ENCODE assay signal across 9 cellular contexts in genomic region chr4:13541720-13542576, GRCh38. TPM values are rescaled to one million over a fixed set of nuclear protein-coding genes. Genes with fewer than 3 reads are reported as not detected.
DNase-seq lines count a peak whose midpoint lies in the region; ATAC-seq and TF ChIP-seq lines count a peak whose summit lies in the region.
"Had no signal": no experiment of that assay in that cellular context is flagged by ENCODE, and none has a peak within 500 bp of the region (broad histone marks: within the 10 kb centered on the region; RNA-seq: fewer than 3 reads in every experiment).

No MANE protein-coding gene starts in this region.

- H3K9ac ChIP-seq in Loucy (ENCODE audit: low read depth, low read length, poor library complexity, severe bottlenecking), result no peak overlapping the region

- no peaks in the 10 kb centered on the region for H3K9me2 ChIP-seq in Loucy (replicated peaks; ENCODE audit: low read depth, low read length)

- no peak overlapping the region for H2AFZ ChIP-seq in Loucy (ENCODE audit: low read length)
- H2AFZ ChIP-seq in osteoblast (ENCODE audit: low read length), result no peak overlapping the region

- H3K9me3 ChIP-seq in Loucy (ENCODE audit: insufficient read depth, low read depth, low read length) (no peaks in the 10 kb centered on the region), osteoblast (ENCODE audit: low read depth, low read length) (no peaks in the 10 kb centered on the region)
- H3K9me3 ChIP-seq in effector memory CD4-positive, alpha-beta T cell (ENCODE audit: control insufficient read depth, low read length), result peaks cover 15% of the 10 kb centered on the region
- H3K9me3 ChIP-seq: SJSA1 had no signal

- ATAC-seq in GM18870 (IDR thresholded peaks at IDR 0.05; ENCODE audit: unreplicated experiment), result no peak

- peak; percentile 31 to 39 for DNase-seq in NCI-H524 (lab: John Stamatoyannopoulos, UW)
- no peak for DNase-seq in NCI-H524 treated with DMSO at 0.1 percent for 48 hours (lab: John Stamatoyannopoulos, UW)
- DNase-seq in effector memory CD4-positive, alpha-beta T cell, result no peak
- peak; percentile 59 for DNase-seq in osteoblast (ENCODE audit: insufficient read length, low spot score, missing footprints)
- no peak for DNase-seq in LoVo (ENCODE audit: low spot score)
- DNase-seq in NCI-H1436 treated with DMSO at 0.1 percent for 48 hours (lab: John Stamatoyannopoulos, UW), result no peak

- no peak overlapping the region for H3K27ac ChIP-seq in effector memory CD4-positive, alpha-beta T cell (ENCODE audit: insufficient read depth, low read length, poor library complexity, severe bottlenecking)
- H3K27ac ChIP-seq in osteoblast (ENCODE audit: low read depth, low read length), result no peak overlapping the region
- H3K27ac ChIP-seq: SJSA1 had no signal

- H3F3A ChIP-seq in Loucy (ENCODE audit: low read depth), result no peaks in the 10 kb centered on the region

- no peak overlapping the region for H3K4me3 ChIP-seq in Loucy (ENCODE audit: low read length, poor library complexity, severe bottlenecking)
- H3K4me3 ChIP-seq in effector memory CD4-positive, alpha-beta T cell (ENCODE audit: insufficient read depth, low read depth, low read length, poor library complexity, severe bottlenecking), result peak overlapping the region; percentile 27
- H3K4me3 ChIP-seq in osteoblast (ENCODE audit: insufficient read depth, low read length), result no peak overlapping the region
- H3K4me3 ChIP-seq: SJSA1 had no signal

- H3K36me3 ChIP-seq in Loucy (ENCODE audit: insufficient read depth, low read length), result no peaks in the 10 kb centered on the region
- H3K36me3 ChIP-seq in effector memory CD4-positive, alpha-beta T cell (ENCODE audit: control insufficient read depth, insufficient read depth, low read length), result no peaks in the 10 kb centered on the region
- no peaks in the 10 kb centered on the region for H3K36me3 ChIP-seq in osteoblast (ENCODE audit: insufficient read depth, low read length)
- H3K36me3 ChIP-seq: SJSA1 had no signal

- H3K27me3 ChIP-seq in Loucy (ENCODE audit: insufficient read depth, low read length, poor library complexity, severe bottlenecking) (peaks cover 3% of the 10 kb centered on the region), osteoblast (ENCODE audit: insufficient read depth, low read length) (peaks cover 33% of the 10 kb centered on the region)
- H3K27me3 ChIP-seq in effector memory CD4-positive, alpha-beta T cell (replicated peaks; ENCODE audit: control insufficient read depth, insufficient read depth, low read length, poor library complexity, severe bottlenecking), result peaks cover 98% of the 10 kb centered on the region
- H3K27me3 ChIP-seq: SJSA1 had no signal

- H3K4me1 ChIP-seq in Loucy (ENCODE audit: insufficient read depth, low read length, poor library complexity, severe bottlenecking), result no peaks in the 10 kb centered on the region
- H3K4me1 ChIP-seq in effector memory CD4-positive, alpha-beta T cell (ENCODE audit: control insufficient read depth, insufficient read depth, low read length, poor library complexity, severe bottlenecking), result peaks cover 37% of the 10 kb centered on the region
- peaks cover 6% of the 10 kb centered on the region for H3K4me1 ChIP-seq in osteoblast (ENCODE audit: insufficient read depth, low read length)

- 0 out of 2 replicates have a peak, but pooled peaks have one; percentile 14 for TF ChIP-seq CTCF in Loucy (conservative IDR thresholded peaks at IDR 0.05; ENCODE audit: low read length)
- TF ChIP-seq CTCF in osteoblast (IDR thresholded peaks at IDR 0.05; ENCODE audit: extremely low read depth, low read depth, low read length), result no peak

- H3K4me2 ChIP-seq in Loucy (ENCODE audit: low read depth, low read length, poor library complexity, severe bottlenecking) (no peak overlapping the region), osteoblast (ENCODE audit: insufficient read depth, low read length) (no peak overlapping the region)

- H3K79me2 ChIP-seq in Loucy (ENCODE audit: insufficient read depth, low read length) (no peaks in the 10 kb centered on the region), osteoblast (ENCODE audit: insufficient read depth, low read length) (no peaks in the 10 kb centered on the region)

- no peaks in the 10 kb centered on the region for H4K20me1 ChIP-seq in Loucy (ENCODE audit: insufficient read depth, low read length, poor library complexity, severe bottlenecking)
- H4K20me1 ChIP-seq in osteoblast (ENCODE audit: insufficient read depth, low read length), result no peaks in the 10 kb centered on the region

RNA-seq across cellular contexts. Expression of gene NKX3-2, which starts 2.4 kb away (rescaled TPM):
- 0.72 and 1.2 TPM in 2 replicates for total RNA-seq in osteoblast

RNA-seq across cellular contexts. Expression of gene RAB28, which starts 57.8 kb away (rescaled TPM):
- 12.3 and 13.3 TPM in 2 replicates for total RNA-seq in osteoblast

Comparison
In these comparisons a context has a peak if more than half of its experiments do, and no peak if none do; other contexts are left out.
1. DNase-seq: peak in NCI-H524 (2 of 2) and osteoblast (single experiment); none in NCI-H524 treated with DMSO at 0.1 percent for 48 hours (single experiment), effector memory CD4-positive, alpha-beta T cell (0 of 3), LoVo (single experiment) and NCI-H1436 treated with DMSO at 0.1 percent for 48 hours (single experiment).